Comparison of ENCODE assay signal across 9 cellular contexts in genomic region chr19:35710784-35711723, GRCh38. TPM values are rescaled to one million over a fixed set of nuclear protein-coding genes. Genes with fewer than 3 reads are reported as not detected.
DNase-seq lines count a peak whose midpoint lies in the region; ATAC-seq and TF ChIP-seq lines count a peak whose summit lies in the region.
"Had no signal": no experiment of that assay in that cellular context is flagged by ENCODE, and none has a peak within 500 bp of the region (broad histone marks: within the 10 kb centered on the region; RNA-seq: fewer than 3 reads in every experiment).

No MANE protein-coding gene starts in this region.

- no peaks in the 10 kb centered on the region for H3K36me3 Mint-ChIP-seq in HFFc6 (ENCODE audit: low read depth)

- no peak for TF ChIP-seq CTCF in omental fat pad (IDR thresholded peaks at IDR 0.05)
- TF ChIP-seq CTCF in HFFc6 (IDR thresholded peaks at IDR 0.05) = no peak

- DNase-seq in activated gamma-delta T cell treated with anti-CD3 and anti-CD28 coated beads, Interleukin-2, amount 50 U/mL, for 16 hours (ENCODE audit: low read depth) = peak; percentile 47
- DNase-seq in activated gamma-delta T cell treated with Interleukin-2 at 50 U/mL for 16 hours = no peak
- peak; percentile 50 for DNase-seq in activated naive CD4-positive, alpha-beta T cell treated with anti-CD3 and anti-CD28 coated beads, Interleukin-2, amount 50 U/mL, for 16 hours
- peak; percentile 81 for DNase-seq in stimulated activated naive CD8-positive, alpha-beta T cell treated with anti-CD3 and anti-CD28 coated beads, Interleukin-15, Interleukin-2, amounts not matched to agents 100 U/mL and 50 U/mL, for 24 hours
- no peak for DNase-seq in HuH-7 (ENCODE audit: low spot score)
- DNase-seq in omental fat pad (ENCODE audit: low spot score) = no peak
- no peak for DNase-seq in HFFc6

- ATAC-seq in HG03565 (IDR thresholded peaks at IDR 0.05; ENCODE audit: unreplicated experiment) (peak; percentile 24), omental fat pad (ENCODE audit: low FRiP score) (no peak)
- ATAC-seq in stimulated activated naive CD8-positive, alpha-beta T cell treated with anti-CD3 and anti-CD28 coated beads, Interleukin-15, Interleukin-2, amounts not matched to agents 100 U/mL and 50 U/mL, for 24 hours = peak; percentile 65

- H3K4me1 Mint-ChIP-seq in HFFc6 (ENCODE audit: low read depth) = peaks cover 5% of the 10 kb centered on the region

- no peaks in the 10 kb centered on the region for H3K9me3 Mint-ChIP-seq in HFFc6

- H3K27me3 Mint-ChIP-seq in HFFc6 (ENCODE audit: insufficient read depth) = peaks cover 5% of the 10 kb centered on the region; the same call in 1 of the 2 replicates

- H3K4me3 Mint-ChIP-seq in HFFc6 = no peak overlapping the region

- no peak overlapping the region for H3K27ac Mint-ChIP-seq in HFFc6

RNA-seq across cellular contexts. Expression of gene ZBTB32, which starts 6.7 kb away (rescaled TPM):
- total RNA-seq in omental fat pad = under 1 TPM in 2 of 4 donors, not detected in 2; 0.47 to 0.72 TPM
- not detected for total RNA-seq in HFFc6 (2021; fragmentation: NEBNext Ultra II Directional; extraction: Animal tissue kit (Norgen Biotek cat#: 25700))
- total RNA-seq: kidney epithelial cell had no signal

RNA-seq across cellular contexts. Expression of gene KMT2B, which starts 6.7 kb away (rescaled TPM):
- total RNA-seq in omental fat pad = 10 to 100 TPM; 11.5 to 28.7 (median 19.8) TPM
- 10 to 100 TPM; 20.1 to 24.4 (median 21.7) TPM for total RNA-seq in HFFc6 (2021; fragmentation: NEBNext Ultra II Directional; extraction: Animal tissue kit (Norgen Biotek cat#: 25700))

RNA-seq across cellular contexts. Expression of gene IGFLR1, which starts 31.2 kb away (rescaled TPM):
- 10 to 100 TPM in 2 of 4 donors, 1 to 10 TPM in 2; 5.8 to 14.8 (median 10.1) TPM for total RNA-seq in omental fat pad
- total RNA-seq in HFFc6 (2021; fragmentation: NEBNext Ultra II Directional; extraction: Animal tissue kit (Norgen Biotek cat#: 25700)) = 1 to 10 TPM in 4 of 6 experiments, under 1 TPM in 2; 0.76 to 2.8 (median 1.4) TPM

RNA-seq across cellular contexts. Expression of gene U2AF1L4, which starts 34.2 kb away (rescaled TPM):
- total RNA-seq in omental fat pad = 10 to 100 TPM; 18.4 to 23.8 (median 22.9) TPM
- 10 to 100 TPM; 18.0 to 20.8 (median 18.7) TPM for total RNA-seq in HFFc6 (2021; fragmentation: NEBNext Ultra II Directional; extraction: Animal tissue kit (Norgen Biotek cat#: 25700))

RNA-seq across cellular contexts. Expression of gene PSENEN, which starts 34.4 kb away (rescaled TPM):
- total RNA-seq in omental fat pad = 10 to 100 TPM; 28.1 to 58.6 (median 37.9) TPM
- 10 to 100 TPM; 68.2 to 86.6 (median 74.9) TPM for total RNA-seq in HFFc6 (2021; fragmentation: NEBNext Ultra II Directional; extraction: Animal tissue kit (Norgen Biotek cat#: 25700))

Comparison
In these comparisons a context has a peak if more than half of its experiments do, and no peak if none do; other contexts are left out.
1. DNase-seq: peak in activated gamma-delta T cell treated with anti-CD3 and anti-CD28 coated beads, Interleukin-2, amount 50 U/mL, for 16 hours (single experiment), activated naive CD4-positive, alpha-beta T cell treated with anti-CD3 and anti-CD28 coated beads, Interleukin-2, amount 50 U/mL, for 16 hours (single experiment) and stimulated activated naive CD8-positive, alpha-beta T cell treated with anti-CD3 and anti-CD28 coated beads, Interleukin-15, Interleukin-2, amounts not matched to agents 100 U/mL and 50 U/mL, for 24 hours (single experiment); none in activated gamma-delta T cell treated with Interleukin-2 at 50 U/mL for 16 hours (single experiment), HuH-7 (single experiment), omental fat pad (single experiment) and HFFc6 (single experiment).